ENCODE assay signal across 2 cellular contexts in genomic region chr22:37154925-37155712, GRCh38.
TF ChIP-seq lines count a peak whose summit lies in the region.

No MANE protein-coding gene starts in this region.

TF ChIP-seq in GM12878, 131 proteins besides CTCF, POLR2A, EP300 and RAD21:
- TF ChIP-seq BCL11A (IDR thresholded peaks at IDR 0.05; ENCODE audit: low read depth, low read length) = 0 out of 2 replicates have a peak, but pooled peaks have one; percentile 29
- TF ChIP-seq JUNB (IDR thresholded peaks at IDR 0.05) = peak; percentile 55; the same call in 1 of the 2 replicates
- TF ChIP-seq TCF3 (IDR thresholded peaks at IDR 0.05; ENCODE audit: borderline replicate concordance, insufficient read depth, low read depth, low read length) = peak; percentile 39; the same call in 1 of the 2 replicates
- no peak for TF ChIP-seq IRF4 (IDR thresholded peaks at IDR 0.05; ENCODE audit: low read depth, low read length)
- TF ChIP-seq FOXM1 (IDR thresholded peaks at IDR 0.05; ENCODE audit: low read depth, low read length) = peak; percentile 24; the same call in 1 of the 2 replicates
- TF ChIP-seq NBN (IDR thresholded peaks at IDR 0.05) = no peak
- TF ChIP-seq CBFB (IDR thresholded peaks at IDR 0.05; ENCODE audit: low read depth) = peak; percentile 42; the same call in 1 of the 2 replicates
- TF ChIP-seq NFIC (IDR thresholded peaks at IDR 0.05; ENCODE audit: low read depth, low read length) = peak; percentile 16; the same call in 1 of the 2 replicates
- no peak for TF ChIP-seq GATAD2B (conservative IDR thresholded peaks at IDR 0.05; ENCODE audit: low read depth)
- TF ChIP-seq CBX5 (IDR thresholded peaks at IDR 0.05; ENCODE audit: low read depth) = 0 out of 2 replicates have a peak, but pooled peaks have one; percentile 63
- peak; percentile 75 for TF ChIP-seq EED (IDR thresholded peaks at IDR 0.05; ENCODE audit: low read depth)
- peak; percentile 69; the same call in 1 of the 2 replicates for TF ChIP-seq TCF12 (IDR thresholded peaks at IDR 0.05; ENCODE audit: low read depth, low read length)
TF ChIP-seq in GM12878: peak in this region for 9.

TF ChIP-seq in SK-N-SH treated with all-trans-retinoic acid at 6 μM for 48 hours, 23 proteins besides CTCF, POLR2A, EP300 and RAD21:
- TF ChIP-seq PATZ1 (CRISPR knock-in tag; IDR thresholded peaks at IDR 0.05; ENCODE audit: borderline replicate concordance) (no peak), OSR1 (CRISPR knock-in tag; IDR thresholded peaks at IDR 0.05) (no peak), ZFP3 (CRISPR knock-in tag; IDR thresholded peaks at IDR 0.05) (no peak), BACH2 (CRISPR knock-in tag; IDR thresholded peaks at IDR 0.05; ENCODE audit: borderline replicate concordance) (no peak), ARNTL (CRISPR knock-in tag; IDR thresholded peaks at IDR 0.05; ENCODE audit: borderline replicate concordance, low read depth) (no peak), CSDC2 (CRISPR knock-in tag; IDR thresholded peaks at IDR 0.05) (no peak), ZFP30 (CRISPR knock-in tag; IDR thresholded peaks at IDR 0.05) (no peak), ZNF8 (CRISPR knock-in tag; IDR thresholded peaks at IDR 0.05) (no peak), ESRRG (CRISPR knock-in tag; IDR thresholded peaks at IDR 0.05) (no peak)
